Comparison of ENCODE assay signal across 22 cellular contexts in genomic region chr19:50501568-50502475, GRCh38. TPM values are rescaled to one million over a fixed set of nuclear protein-coding genes. Genes with fewer than 3 reads are reported as not detected.
DNase-seq lines count a peak whose midpoint lies in the region; ATAC-seq and TF ChIP-seq lines count a peak whose summit lies in the region.
"Had no signal": no experiment of that assay in that cellular context is flagged by ENCODE, and none has a peak within 500 bp of the region (broad histone marks: within the 10 kb centered on the region; RNA-seq: fewer than 3 reads in every experiment).

No MANE protein-coding gene starts in this region.

- H3K36me3 ChIP-seq in cardiac muscle cell (peaks cover 15% of the 10 kb centered on the region), aorta (ENCODE audit: control insufficient read depth in 1 of 2, insufficient read depth in 2 of 2, low read length in 1 of 2) (no peaks in the 10 kb centered on the region)
- H3K36me3 ChIP-seq: transverse colon had no signal

- peaks cover 4% of the 10 kb centered on the region for H3K27me3 Mint-ChIP-seq in nephron (ENCODE audit: low read depth)
- H3K27me3 Mint-ChIP-seq in stimulated activated memory B cell treated with anti-CD40 and anti-IgM and Interleukin-4, amounts not matched to agents 10 μg/mL and 1 μg/mL and 100 μg/mL, for 72 hours: no peaks in the 10 kb centered on the region
- H3K27me3 Mint-ChIP-seq: stimulated activated naive B cell treated with anti-CD40 and anti-IgM and Interleukin-4, amounts not matched to agents 10 μg/mL and 1 μg/mL and 100 μg/mL, for 72 hours; T-cell had no signal

- H3K4me3 ChIP-seq in cardiac muscle cell (peak overlapping the region; percentile 99), aorta (ENCODE audit: low read length in 2 of 2) (no peak overlapping the region)
- H3K4me3 ChIP-seq: ascending aorta; BLaER1 treated with 17β-estradiol and CSF1 and Interleukin-3, amounts not matched to agents 10 nM and 100 nM; transverse colon had no signal

- no peaks in the 10 kb centered on the region for H3K36me3 Mint-ChIP-seq in nephron (ENCODE audit: low read depth)
- peaks cover 11% of the 10 kb centered on the region for H3K36me3 Mint-ChIP-seq in stimulated activated memory B cell treated with anti-CD40 and anti-IgM and Interleukin-4, amounts not matched to agents 10 μg/mL and 1 μg/mL and 100 μg/mL, for 72 hours
- H3K36me3 Mint-ChIP-seq: T-cell had no signal

- H3K27ac ChIP-seq in cardiac muscle cell (peak overlapping the region; percentile 100), aorta (ENCODE audit: low read depth in 1 of 2, low read length in 2 of 2) (no peak overlapping the region)
- H3K27ac ChIP-seq: ascending aorta, transverse colon had no signal

- peaks cover 4% of the 10 kb centered on the region for H3K4me1 Mint-ChIP-seq in nephron
- no peaks in the 10 kb centered on the region for H3K4me1 Mint-ChIP-seq in stimulated activated memory B cell treated with anti-CD40 and anti-IgM and Interleukin-4, amounts not matched to agents 10 μg/mL and 1 μg/mL and 100 μg/mL, for 72 hours
- H3K4me1 Mint-ChIP-seq: T-cell had no signal

- no peaks in the 10 kb centered on the region for H3K9me3 ChIP-seq in cardiac muscle cell (ENCODE audit: low read depth)
- H3K9me3 ChIP-seq in aorta (ENCODE audit: control insufficient read depth, low read length): no peaks in the 10 kb centered on the region
- H3K9me3 ChIP-seq: ascending aorta; BLaER1 treated with 17β-estradiol and CSF1 and Interleukin-3, amounts not matched to agents 10 nM and 100 nM; transverse colon had no signal

- 65 to 68% methylated on average over 25 of the region's 25 CpGs for WGBS in aorta, 2 donors

- intact Hi-C loops in aorta (cut with DNase I): no loop called here

- no peaks in the 10 kb centered on the region for H3K9me3 Mint-ChIP-seq in nephron
- no peaks in the 10 kb centered on the region for H3K9me3 Mint-ChIP-seq in stimulated activated memory B cell treated with anti-CD40 and anti-IgM and Interleukin-4, amounts not matched to agents 10 μg/mL and 1 μg/mL and 100 μg/mL, for 72 hours
- H3K9me3 Mint-ChIP-seq: stimulated activated naive B cell treated with anti-CD40 and anti-IgM and Interleukin-4, amounts not matched to agents 10 μg/mL and 1 μg/mL and 100 μg/mL, for 72 hours; T-cell had no signal

- peak overlapping the region; percentile 37 to 85 (median 80) for H3K4me3 Mint-ChIP-seq in nephron
- no peak overlapping the region for H3K4me3 Mint-ChIP-seq in stimulated activated memory B cell treated with anti-CD40 and anti-IgM and Interleukin-4, amounts not matched to agents 10 μg/mL and 1 μg/mL and 100 μg/mL, for 72 hours
- H3K4me3 Mint-ChIP-seq: stimulated activated naive B cell treated with anti-CD40 and anti-IgM and Interleukin-4, amounts not matched to agents 10 μg/mL and 1 μg/mL and 100 μg/mL, for 72 hours; T-cell had no signal

- TF ChIP-seq CTCF in cardiac muscle cell (IDR thresholded peaks at IDR 0.05; ENCODE audit: low read depth, low read length): no peak
- no peak for TF ChIP-seq CTCF in nephron (IDR thresholded peaks at IDR 0.05; ENCODE audit: unreplicated experiment in 3 of 3)

- peak; percentile 60 for DNase-seq in activated effector memory CD4-positive, alpha-beta T cell treated with anti-CD3 and anti-CD28 coated beads, Interleukin-2, amount 50 U/mL, for 16 hours
- DNase-seq in activated effector memory CD4-positive, alpha-beta T cell treated with Interleukin-2 at 50 U/mL for 16 hours: no peak
- DNase-seq in cardiac muscle cell (ENCODE audit: low read depth in 1 of 2, low spot score in 1 of 2) (peak in 1 of 2 donors; percentile 90), aorta (peak; percentile 43 to 56), NCI-H774 (lab: John Stamatoyannopoulos, UW) (no peak), mucosa of gallbladder (ENCODE audit: low spot score) (no peak)
- DNase-seq: activated naive CD4-positive, alpha-beta T cell; activated T-cell treated with anti-CD3 and anti-CD28 coated beads for 4 hours; GF-D8; NCI-H526 treated with DMSO at 0.1 percent for 48 hours; retina; stimulated activated naive B cell treated with anti-CD40 and anti-IgM and Interleukin-4, amounts not matched to agents 10 μg/mL and 1 μg/mL and 100 μg/mL, for 72 hours; T-cell; transverse colon had no signal

- peak overlapping the region in 2 of 3 experiments; percentile 59 to 80 for H3K27ac Mint-ChIP-seq in nephron
- no peak overlapping the region for H3K27ac Mint-ChIP-seq in stimulated activated memory B cell treated with anti-CD40 and anti-IgM and Interleukin-4, amounts not matched to agents 10 μg/mL and 1 μg/mL and 100 μg/mL, for 72 hours
- H3K27ac Mint-ChIP-seq: stimulated activated naive B cell treated with anti-CD40 and anti-IgM and Interleukin-4, amounts not matched to agents 10 μg/mL and 1 μg/mL and 100 μg/mL, for 72 hours; T-cell had no signal

- peaks cover 17% of the 10 kb centered on the region for H3K4me1 ChIP-seq in cardiac muscle cell (ENCODE audit: low read depth)
- no peaks in the 10 kb centered on the region for H3K4me1 ChIP-seq in aorta (ENCODE audit: control insufficient read depth in 1 of 2, insufficient read depth in 2 of 2, low read length in 2 of 2)
- H3K4me1 ChIP-seq: ascending aorta had no signal

- peak; percentile 7 for ATAC-seq in aorta (ENCODE audit: low FRiP score)
- no peak for ATAC-seq in stimulated activated memory B cell treated with anti-CD40 and anti-IgM and Interleukin-4, amounts not matched to agents 10 μg/mL and 1 μg/mL and 100 μg/mL, for 72 hours
- ATAC-seq: T-cell had no signal

- no peaks in the 10 kb centered on the region for H3K27me3 ChIP-seq in cardiac muscle cell
- H3K27me3 ChIP-seq in aorta (ENCODE audit: control insufficient read depth in 1 of 2, insufficient read depth in 2 of 2, low read length in 1 of 2): no peaks in the 10 kb centered on the region
- H3K27me3 ChIP-seq: ascending aorta, transverse colon had no signal

RNA-seq across cellular contexts. Expression of gene JOSD2, which starts 9.2 kb away (rescaled TPM):
- 21.4 and 25.4 TPM in 2 replicates for total RNA-seq in cardiac muscle cell
- 29.5 and 44.8 TPM in 2 replicates for polyA plus RNA-seq in cardiac muscle cell
- 10 to 100 TPM; 26.6 to 34.2 TPM for total RNA-seq in aorta
- 10 to 100 TPM; 40.2 to 76.1 TPM for polyA plus RNA-seq in aorta
- total RNA-seq in mucosa of gallbladder: 57.3 TPM

RNA-seq across cellular contexts. Expression of gene ASPDH, which starts 11.9 kb away (rescaled TPM):
- total RNA-seq in cardiac muscle cell (not detected in 2 replicates), aorta (not detected), mucosa of gallbladder (not detected)
- polyA plus RNA-seq in cardiac muscle cell (not detected in 2 replicates), aorta (1 to 10 TPM in 1 of 2 donors, not detected in 1; 1.9 TPM)
- total RNA-seq: ascending aorta, H4, kidney epithelial cell, LHCN-M2, mononuclear cell, T-cell, transverse colon had no signal

RNA-seq across cellular contexts. Expression of gene GARIN5A, which starts 25.2 kb away (rescaled TPM):
- total RNA-seq in cardiac muscle cell: 7.7 and 9.4 TPM in 2 replicates
- 4.8 and 9.3 TPM in 2 replicates for polyA plus RNA-seq in cardiac muscle cell
- not detected for total RNA-seq in aorta
- polyA plus RNA-seq in aorta: not detected
- 5.0 TPM for total RNA-seq in mucosa of gallbladder
- total RNA-seq: ascending aorta had no signal

RNA-seq across cellular contexts. Expression of gene EMC10, which starts 25.5 kb away (rescaled TPM):
- 308 and 370 TPM in 2 replicates for total RNA-seq in cardiac muscle cell
- 280 and 382 TPM in 2 replicates for polyA plus RNA-seq in cardiac muscle cell
- 10 to 100 TPM; 79.6 to 86.5 TPM for total RNA-seq in aorta
- polyA plus RNA-seq in aorta: 100 to 1,000 TPM in 1 of 2 donors, 10 to 100 TPM in 1; 65.2 to 111 TPM
- total RNA-seq in mucosa of gallbladder: 182 TPM

Comparison
In these comparisons a context has a peak if more than half of its experiments do, and no peak if none do; other contexts are left out.
1. DNase-seq: peak in activated effector memory CD4-positive, alpha-beta T cell treated with anti-CD3 and anti-CD28 coated beads, Interleukin-2, amount 50 U/mL, for 16 hours (single experiment) and aorta (2 of 2); none in activated effector memory CD4-positive, alpha-beta T cell treated with Interleukin-2 at 50 U/mL for 16 hours (single experiment), NCI-H774 (single experiment) and mucosa of gallbladder (single experiment).